22 cellular contexts compared by ENCODE assay signal in genomic region chr15:76678766-76679165, GRCh38.
DNase-seq lines count a peak whose midpoint lies in the region; ATAC-seq and TF ChIP-seq lines count a peak whose summit lies in the region.
"Had no signal": no experiment of that assay in that cellular context is flagged by ENCODE, and none has a peak within 500 bp of the region (broad histone marks: within the 10 kb centered on the region; RNA-seq: fewer than 3 reads in every experiment).

No MANE protein-coding gene starts in this region.

- H3K9me2 ChIP-seq in OCI-LY7 (ENCODE audit: insufficient read depth, low read length) = no peaks in the 10 kb centered on the region

- H3K4me3 ChIP-seq in AG10803 (ENCODE audit: low read length) (no peak overlapping the region), fibroblast of mammary gland (ENCODE audit: control insufficient read depth, low read depth, low read length) (no peak overlapping the region), OCI-LY7 (ENCODE audit: low read depth, low read length, poor library complexity, severe bottlenecking) (no peak overlapping the region), heart left ventricle (no peak overlapping the region)
- H3K4me3 ChIP-seq: coronary artery had no signal

- H3K79me2 ChIP-seq in OCI-LY7 (ENCODE audit: insufficient read depth, low read depth, low read length) = no peaks in the 10 kb centered on the region

- no peak overlapping the region for H3K4me3 Mint-ChIP-seq in chondrocyte (ENCODE audit: unreplicated experiment)
- H3K4me3 Mint-ChIP-seq: activated naive CD4-positive, alpha-beta T cell treated with anti-CD3 and anti-CD28 coated beads, Interleukin-2, amount 50 U/mL, for 24 hours; activated T-cell treated with anti-CD3 and anti-CD28 coated beads, Interleukin-2, amount 50 U/mL, for 72 hours; B cell; brain had no signal

- CTCF ChIA-PET in OCI-LY7 (lab: Charles Lee; ENCODE audit: unreplicated experiment) = no interaction called here

- peaks cover 8% of the 10 kb centered on the region for H3K9me3 Mint-ChIP-seq in chondrocyte (ENCODE audit: low read depth)
- H3K9me3 Mint-ChIP-seq: activated naive CD4-positive, alpha-beta T cell treated with anti-CD3 and anti-CD28 coated beads, Interleukin-2, amount 50 U/mL, for 24 hours had no signal

- H3K27me3 ChIP-seq in heart left ventricle = no peaks in the 10 kb centered on the region

- H3K36me3 ChIP-seq in OCI-LY7 (ENCODE audit: insufficient read depth, low read length) = no peaks in the 10 kb centered on the region
- H3K36me3 ChIP-seq in heart left ventricle = no peaks in the 10 kb centered on the region

- ATAC-seq in heart left ventricle (no peak), HG03439 (IDR thresholded peaks at IDR 0.05; ENCODE audit: unreplicated experiment) (no peak)
- ATAC-seq: activated T-cell treated with anti-CD3 and anti-CD28 coated beads, Interleukin-2, amount 50 U/mL, for 72 hours had no signal

- TF ChIP-seq CTCF in AG10803 (conservative IDR thresholded peaks at IDR 0.05; ENCODE audit: low read length) = no peak
- no peak for TF ChIP-seq CTCF in fibroblast of mammary gland (conservative IDR thresholded peaks at IDR 0.05; ENCODE audit: control insufficient read depth, insufficient read depth, low read depth, low read length)
- TF ChIP-seq CTCF in OCI-LY7 (conservative IDR thresholded peaks at IDR 0.05; ENCODE audit: low read length) = no peak
- TF ChIP-seq CTCF in chondrocyte (IDR thresholded peaks at IDR 0.05) = no peak
- no peak for TF ChIP-seq CTCF in heart left ventricle (IDR thresholded peaks at IDR 0.05)

- H3K36me3 Mint-ChIP-seq in chondrocyte (ENCODE audit: low read depth) = peaks cover 4% of the 10 kb centered on the region

- H3K4me2 ChIP-seq in OCI-LY7 (ENCODE audit: low read length) = no peak overlapping the region

- intact Hi-C loops in OCI-LY7 (cut with micrococcal nuclease; ENCODE audit: unreplicated experiment) (no loop called here), heart left ventricle (cut with DNase I) (no loop called here)

- H3K9me3 ChIP-seq in OCI-LY7 (ENCODE audit: low read length) = no peaks in the 10 kb centered on the region
- peaks cover 0 to 4% (median 0%) of the 10 kb centered on the region in 12 donors for H3K9me3 ChIP-seq in heart left ventricle

- H3K27me3 Mint-ChIP-seq in chondrocyte (ENCODE audit: low read depth) = no peaks in the 10 kb centered on the region
- H3K27me3 Mint-ChIP-seq: activated naive CD4-positive, alpha-beta T cell treated with anti-CD3 and anti-CD28 coated beads, Interleukin-2, amount 50 U/mL, for 24 hours; B cell; brain had no signal

- DNase-seq in AG10803 (ENCODE audit: low read depth) (peak; percentile 23), LHCN-M2 (ENCODE audit: low read depth) (peak; percentile 66), fibroblast of mammary gland (ENCODE audit: low read depth) (peak; percentile 38), renal cortical epithelial cell (ENCODE audit: low read depth) (peak; percentile 73), OCI-LY7 (ENCODE audit: low spot score) (no peak), chondrocyte (ENCODE audit: low spot score) (no peak), heart left ventricle (no peak)
- DNase-seq: activated CD4-positive, CD25-positive, alpha-beta regulatory T cell treated with anti-CD3 and anti-CD28 coated beads, Interleukin-2, amount 50 U/mL, for 72 hours; activated CD8-positive, alpha-beta memory T cell treated with anti-CD3 and anti-CD28 coated beads for 24 hours; activated T-cell treated with anti-CD3 and anti-CD28 coated beads, Interleukin-2, amount 50 U/mL, for 72 hours; Calu3; hypothalamus; islet precursor cell; NCI-H1105; NCI-H2081 treated with DMSO at 0.1 percent for 48 hours; nucleus accumbens had no signal

- H4K20me1 ChIP-seq in OCI-LY7 (ENCODE audit: insufficient read depth, low read length) = no peaks in the 10 kb centered on the region

- no peak for TF ChIP-seq POLR2A in heart left ventricle (IDR thresholded peaks at IDR 0.05)

- BruUV-seq in OCI-LY7 (replicated peaks; lab: Mats Ljungman, UMichigan) = no TSS peak

- WGBS in heart left ventricle, 4 donors = 66 to 90% (median 68%) methylated on average over 1 of the region's 1 CpG

- H3K27ac ChIP-seq in OCI-LY7 (ENCODE audit: low read depth, low read length, poor library complexity, severe bottlenecking) (no peak overlapping the region), heart left ventricle (no peak overlapping the region)
- H3K27ac ChIP-seq: coronary artery, RWPE1 had no signal

- H3K4me1 ChIP-seq in OCI-LY7 (ENCODE audit: insufficient read depth, low read length, poor library complexity, severe bottlenecking) (no peaks in the 10 kb centered on the region), heart left ventricle (peaks cover 0 to 5% (median 0%) of the 10 kb centered on the region in 12 donors)

- H3K4me1 Mint-ChIP-seq in chondrocyte (ENCODE audit: low read depth) = peaks cover 7% of the 10 kb centered on the region
- H3K4me1 Mint-ChIP-seq: activated naive CD4-positive, alpha-beta T cell treated with anti-CD3 and anti-CD28 coated beads, Interleukin-2, amount 50 U/mL, for 24 hours; B cell; brain had no signal

- H2AFZ ChIP-seq in OCI-LY7 (ENCODE audit: low read length) = no peak overlapping the region

- POLR2A ChIA-PET in OCI-LY7 (lab: Charles Lee) = no interaction called here

- no peak overlapping the region for H3K27ac Mint-ChIP-seq in chondrocyte (ENCODE audit: unreplicated experiment)
- H3K27ac Mint-ChIP-seq: activated T-cell treated with anti-CD3 and anti-CD28 coated beads, Interleukin-2, amount 50 U/mL, for 72 hours; B cell; brain had no signal

Comparison
In these comparisons a context has a peak if more than half of its experiments do, and no peak if none do; other contexts are left out.
1. DNase-seq: peak in AG10803 (single experiment), LHCN-M2 (single experiment), fibroblast of mammary gland (single experiment) and renal cortical epithelial cell (single experiment); none in OCI-LY7 (single experiment), chondrocyte (single experiment) and heart left ventricle (0 of 5).